1 cellular context compared by ENCODE assay signal in genomic region chr5:6766558-6767191, GRCh38.
TF ChIP-seq lines count a peak whose summit lies in the region.

No MANE protein-coding gene starts in this region.

TF ChIP-seq in H1, 55 proteins besides CTCF, POLR2A, EP300 and RAD21 (continued from another document):
- no peak for TF ChIP-seq HDAC2 (IDR thresholded peaks at IDR 0.05; ENCODE audit: borderline replicate concordance in 1 of 2, low read depth in 2 of 2, low read length in 2 of 2)
- TF ChIP-seq E2F6 (IDR thresholded peaks at IDR 0.05), result no peak
- TF ChIP-seq HDAC6 (IDR thresholded peaks at IDR 0.05; ENCODE audit: low read depth, low read length), result no peak
- TF ChIP-seq SAP30 (IDR thresholded peaks at IDR 0.05; ENCODE audit: insufficient read depth, insufficient replicate concordance, low read length), result no peak
